1 cellular context compared by ENCODE assay signal in genomic region chr16:65523258-65523950, GRCh38.
TF ChIP-seq lines count a peak whose summit lies in the region.

No MANE protein-coding gene starts in this region.

TF ChIP-seq in WTC11, 78 proteins besides CTCF, POLR2A, EP300 and RAD21 (continued from another document):
- TF ChIP-seq USF2 (CRISPR knock-in tag; IDR thresholded peaks at IDR 0.05) (no peak), ZNF425 (CRISPR knock-in tag; conservative IDR thresholded peaks at IDR 0.05) (no peak)
TF ChIP-seq in WTC11: peak in this region for 0.
